In the genomic region with DNA sequence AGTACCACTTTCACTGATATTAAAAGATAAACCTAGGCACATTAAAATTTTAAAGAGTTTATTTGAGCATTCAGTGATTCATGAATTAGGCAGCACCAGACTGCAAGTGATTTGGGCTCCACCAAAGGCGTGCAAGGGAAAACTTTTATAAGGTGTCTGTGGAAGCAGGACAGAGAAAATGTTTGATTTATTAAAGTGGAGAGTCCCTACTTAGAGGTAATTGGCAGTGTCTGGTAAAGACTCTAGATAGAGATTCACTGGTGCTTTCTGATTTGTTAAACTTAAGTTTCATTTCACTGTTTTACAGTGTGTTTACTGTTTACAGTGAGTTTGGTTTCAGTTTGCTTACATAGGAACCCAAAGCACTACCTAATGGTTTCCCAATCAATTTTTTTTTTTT, we compare ENCODE assay signal across 11 cellular contexts.
DNase-seq lines count a peak whose midpoint lies in the region; ATAC-seq and TF ChIP-seq lines count a peak whose summit lies in the region.
"Had no signal": no experiment of that assay in that cellular context is flagged by ENCODE, and none has a peak within 500 bp of the region (broad histone marks: within the 10 kb centered on the region; RNA-seq: fewer than 3 reads in every experiment).

No MANE protein-coding gene starts in this region.

- H3K9me3 ChIP-seq in breast epithelium, result no peaks in the 10 kb centered on the region
- no peaks in the 10 kb centered on the region for H3K9me3 ChIP-seq in esophagus squamous epithelium

- H3K36me3 Mint-ChIP-seq in mesothelial cell of epicardium, result no peaks in the 10 kb centered on the region

- H3K27ac ChIP-seq in breast epithelium (peak overlapping the region; percentile 38 to 59), esophagus squamous epithelium (peak overlapping the region in 2 of 4 donors; percentile 55 to 65), RWPE1 (no peak overlapping the region)

- intact Hi-C loops in breast epithelium (cut with DNase I; ENCODE audit: low total_unique reads), result no loop called here
- intact Hi-C loops in esophagus squamous epithelium (cut with DNase I), result no loop called here

- H3K9me3 Mint-ChIP-seq in mesothelial cell of epicardium, result no peaks in the 10 kb centered on the region
- H3K9me3 Mint-ChIP-seq: activated T-helper 1 cell treated with anti-CD3 and anti-CD28 coated beads, Interleukin-12 subunit alpha, Interleukin-12 subunit beta, Interleukin-2, Interleukin-4 antibody, amounts not matched to agents 30 ng/mL and 10 ng/mL and 1 ng/mL, durations not matched to agents 14 hours and 24 hours and 36 hours had no signal

- DNase-seq in AG08395 (ENCODE audit: low spot score) (peak; percentile 10), breast epithelium (ENCODE audit: low spot score in 2 of 2) (no peak), esophagus squamous epithelium (lab: John Stamatoyannopoulos, UW) (no peak), RWPE1 (ENCODE audit: low spot score) (no peak), mesothelial cell of epicardium (ENCODE audit: low spot score in 2 of 2, unreplicated experiment in 2 of 2) (no peak)
- DNase-seq: mesendoderm, NCI-H1417 treated with DMSO at 0.1 percent for 48 hours had no signal

- H3K4me1 ChIP-seq in breast epithelium (no peaks in the 10 kb centered on the region), esophagus squamous epithelium (no peaks in the 10 kb centered on the region)

- CTCF ChIA-PET in RWPE1 (lab: Yijun Ruan, JAX), result no interaction called here

- H3K4me3 Mint-ChIP-seq in mesothelial cell of epicardium, result no peak overlapping the region
- H3K4me3 Mint-ChIP-seq: activated T-helper 1 cell treated with anti-CD3 and anti-CD28 coated beads, Interleukin-12 subunit alpha, Interleukin-12 subunit beta, Interleukin-2, Interleukin-4 antibody, amounts not matched to agents 30 ng/mL and 10 ng/mL and 1 ng/mL, durations not matched to agents 14 hours and 24 hours and 36 hours had no signal

- POLR2A ChIA-PET in RWPE1 (lab: Yijun Ruan, JAX; ENCODE audit: low non-redundant PET), result no interaction called here

- TF ChIP-seq CTCF in breast epithelium (IDR thresholded peaks at IDR 0.05) (no peak), esophagus squamous epithelium (IDR thresholded peaks at IDR 0.05) (no peak), RWPE1 (conservative IDR thresholded peaks at IDR 0.05; ENCODE audit: low read depth) (no peak), mesothelial cell of epicardium (IDR thresholded peaks at IDR 0.05; ENCODE audit: unreplicated experiment) (no peak)

- H3K27ac Mint-ChIP-seq in mesothelial cell of epicardium, result no peak overlapping the region
- H3K27ac Mint-ChIP-seq: activated T-helper 1 cell treated with anti-CD3 and anti-CD28 coated beads, Interleukin-12 subunit alpha, Interleukin-12 subunit beta, Interleukin-2, Interleukin-4 antibody, amounts not matched to agents 30 ng/mL and 10 ng/mL and 1 ng/mL, durations not matched to agents 14 hours and 24 hours and 36 hours had no signal

- H3K27me3 ChIP-seq in breast epithelium, result no peaks in the 10 kb centered on the region
- H3K27me3 ChIP-seq in esophagus squamous epithelium, result no peaks in the 10 kb centered on the region

- H3K4me3 ChIP-seq in breast epithelium, result no peak overlapping the region
- H3K4me3 ChIP-seq in esophagus squamous epithelium, result no peak overlapping the region

- WGBS in esophagus squamous epithelium, 2 donors, result 67 to 72% methylated on average over 1 of the region's 1 CpG

- peaks cover 8% of the 10 kb centered on the region for H3K4me1 Mint-ChIP-seq in mesothelial cell of epicardium

- no peaks in the 10 kb centered on the region for H3K27me3 Mint-ChIP-seq in mesothelial cell of epicardium (ENCODE audit: low read depth)

- ATAC-seq in GM19463 (IDR thresholded peaks at IDR 0.05; ENCODE audit: unreplicated experiment), result peak; percentile 79
- ATAC-seq in HG03025 (IDR thresholded peaks at IDR 0.05; ENCODE audit: low FRiP score, unreplicated experiment), result peak; percentile 90
- ATAC-seq in HG03469 (IDR thresholded peaks at IDR 0.05; ENCODE audit: unreplicated experiment), result no peak

- TF ChIP-seq POLR2A in breast epithelium (IDR thresholded peaks at IDR 0.05) (no peak), esophagus squamous epithelium (IDR thresholded peaks at IDR 0.05) (no peak)

- no peaks in the 10 kb centered on the region for H3K36me3 ChIP-seq in breast epithelium
- no peaks in the 10 kb centered on the region for H3K36me3 ChIP-seq in esophagus squamous epithelium
